In the genomic region with DNA sequence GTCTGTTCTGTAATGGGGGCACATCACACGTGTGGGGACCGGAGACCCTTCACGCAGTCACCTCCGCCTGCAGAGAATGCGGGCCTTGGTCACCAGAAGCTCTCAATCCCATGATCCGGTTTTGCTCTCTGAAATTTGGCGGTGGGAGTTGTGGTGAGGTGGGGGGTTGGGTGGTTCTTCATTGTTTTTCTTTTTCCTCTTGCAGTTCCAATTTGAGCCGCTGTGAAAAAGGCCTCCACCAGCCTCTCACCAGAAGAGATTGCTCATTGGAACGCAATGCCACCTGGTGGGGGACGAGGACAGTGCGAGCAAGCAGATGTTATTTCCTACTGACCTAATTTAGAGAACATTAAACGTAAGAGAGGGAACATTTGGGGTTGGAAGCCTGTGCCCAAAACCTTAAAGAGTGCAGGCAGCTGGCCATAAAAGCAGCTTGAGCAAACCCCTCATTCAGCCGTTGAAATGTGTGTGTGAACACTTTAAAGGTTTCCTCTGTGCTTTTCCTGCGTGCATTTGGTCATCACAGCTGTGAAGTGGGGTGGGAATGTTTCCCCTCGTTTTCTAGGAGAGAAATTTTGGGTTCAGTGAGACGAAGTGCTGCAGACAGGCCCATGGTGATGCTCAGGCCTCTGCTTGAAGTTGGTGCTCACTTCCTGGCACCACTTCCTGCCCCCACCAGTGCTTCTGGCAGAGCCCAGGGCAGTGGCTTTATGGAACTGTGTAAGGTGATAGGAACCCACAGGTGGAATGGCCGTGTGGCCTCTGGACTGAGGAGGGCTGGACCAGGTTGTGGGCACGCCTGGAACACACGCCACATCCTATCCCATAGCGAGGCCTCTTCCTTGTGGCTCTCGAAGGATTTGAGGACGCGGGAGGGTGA, we compare ENCODE assay signal across 8 cellular contexts.
DNase-seq lines count a peak whose midpoint lies in the region; ATAC-seq and TF ChIP-seq lines count a peak whose summit lies in the region.

No MANE protein-coding gene starts in this region.

- H3K79me2 ChIP-seq in SU-DHL-6 (ENCODE audit: insufficient read depth, low read length) = no peaks in the 10 kb centered on the region

- peaks cover 39% of the 10 kb centered on the region for H3K4me1 Mint-ChIP-seq in activated naive CD8-positive, alpha-beta T cell treated with anti-CD3 and anti-CD28 coated beads, Interleukin-2, amount 50 U/mL, for 24 hours

- no peaks in the 10 kb centered on the region for H3F3A ChIP-seq in SU-DHL-6 (ENCODE audit: insufficient read depth)

- peak overlapping the region; percentile 50 for H3K4me3 Mint-ChIP-seq in activated naive CD8-positive, alpha-beta T cell treated with anti-CD3 and anti-CD28 coated beads, Interleukin-2, amount 50 U/mL, for 24 hours

- H3K36me3 Mint-ChIP-seq in activated naive CD8-positive, alpha-beta T cell treated with anti-CD3 and anti-CD28 coated beads, Interleukin-2, amount 50 U/mL, for 24 hours (ENCODE audit: low read depth) = peaks cover 18% of the 10 kb centered on the region

- no peak overlapping the region for H3K9ac ChIP-seq in SU-DHL-6 (ENCODE audit: low read length)

- H3K36me3 ChIP-seq in SU-DHL-6 (ENCODE audit: low read length) = no peaks in the 10 kb centered on the region
- no peaks in the 10 kb centered on the region for H3K36me3 ChIP-seq in prostate gland

- H3K4me3 ChIP-seq in SU-DHL-6 (ENCODE audit: insufficient read depth, low read length, poor library complexity, severe bottlenecking) (no peak overlapping the region), prostate gland (no peak overlapping the region)

- WGBS in prostate gland = 36% methylated on average over 23 of the region's 23 CpGs

- no peaks in the 10 kb centered on the region for H3K27me3 Mint-ChIP-seq in activated naive CD8-positive, alpha-beta T cell treated with anti-CD3 and anti-CD28 coated beads, Interleukin-2, amount 50 U/mL, for 24 hours

- peak; percentile 97 for TF ChIP-seq CTCF in GM10266 (IDR thresholded peaks at IDR 0.05; ENCODE audit: control insufficient read depth, insufficient read depth, low read depth, missing control alignments)
- peak; percentile 100 for TF ChIP-seq CTCF in SU-DHL-6 (IDR thresholded peaks at IDR 0.05; ENCODE audit: insufficient read depth, low read length, poor library complexity, severe bottlenecking)
- peak; percentile 87 to 99 (median 98) for TF ChIP-seq CTCF in prostate gland (IDR thresholded peaks at IDR 0.05)

- no peaks in the 10 kb centered on the region for H3K9me2 ChIP-seq in SU-DHL-6 (replicated peaks; ENCODE audit: insufficient read depth, low read length)

- H4K20me1 ChIP-seq in SU-DHL-6 (ENCODE audit: low read depth, low read length) = no peaks in the 10 kb centered on the region

- no peaks in the 10 kb centered on the region for H3K9me3 Mint-ChIP-seq in activated naive CD8-positive, alpha-beta T cell treated with anti-CD3 and anti-CD28 coated beads, Interleukin-2, amount 50 U/mL, for 24 hours

- no peak overlapping the region for H2AFZ ChIP-seq in SU-DHL-6 (ENCODE audit: low read depth, low read length, severe bottlenecking)

- H3K27ac Mint-ChIP-seq in activated naive CD8-positive, alpha-beta T cell treated with anti-CD3 and anti-CD28 coated beads, Interleukin-2, amount 50 U/mL, for 24 hours = peak overlapping the region; percentile 76

- ATAC-seq in activated naive CD8-positive, alpha-beta T cell treated with anti-CD3 and anti-CD28 coated beads, Interleukin-2, amount 50 U/mL, for 24 hours = peak; percentile 75

- TF ChIP-seq POLR2A in prostate gland (IDR thresholded peaks at IDR 0.05) = no peak

- no peak overlapping the region for H3K27ac ChIP-seq in SU-DHL-6 (ENCODE audit: low read depth, low read length)
- H3K27ac ChIP-seq in prostate gland = no peak overlapping the region

- H3K9me3 ChIP-seq in SU-DHL-6 (ENCODE audit: insufficient read depth, low read length) (no peaks in the 10 kb centered on the region), prostate gland (no peaks in the 10 kb centered on the region)

- no peaks in the 10 kb centered on the region for H3K27me3 ChIP-seq in SU-DHL-6 (ENCODE audit: low read length)
- H3K27me3 ChIP-seq in prostate gland (replicated peaks; ENCODE audit: insufficient read depth) = no peaks in the 10 kb centered on the region

- H3K4me1 ChIP-seq in prostate gland (replicated peaks) = no peaks in the 10 kb centered on the region

- intact Hi-C loops in cardiac septum (cut with DNase I) (loop anchor here (1.0 to 10.0 kb wide), 4 partner anchors 128 to 400 kb away; partner anchors contain the start of genes PIGN and RELCH), prostate gland (cut with DNase I) (loop anchor here (2.0 to 10.0 kb wide), 5 partner anchors 62 to 400 kb away; partner anchors contain the start of genes PIGN, RELCH and ZCCHC2)

- POLR2A ChIA-PET in HEK293T (lab: Yijun Ruan, JAX) = no interaction called here

- CTCF ChIA-PET in HEK293T (lab: Yijun Ruan, JAX) = interaction anchor here (0.6 to 1.6 kb wide), 7 partner anchors 17 to 553 kb away, joined by 3 to 7 read pairs (median 3); no protein-coding TSS in a partner anchor

- DNase-seq in GM10266 (ENCODE audit: extremely low spot score) (peak; percentile 80), HEK293T (ENCODE audit: extremely low spot score) (peak; percentile 73), MV-4-11 (lab: John Stamatoyannopoulos, UW) (peak; percentile 80), cardiac septum (ENCODE audit: low spot score) (peak; percentile 90), prostate gland (ENCODE audit: low spot score) (peak; percentile 84), ureter (ENCODE audit: low spot score) (peak; percentile 90)
- peak; percentile 82 for DNase-seq in activated naive CD8-positive, alpha-beta T cell treated with anti-CD3 and anti-CD28 coated beads, Interleukin-2, amount 50 U/mL, for 24 hours

- H3K4me2 ChIP-seq in SU-DHL-6 (ENCODE audit: low read depth, low read length, poor library complexity, severe bottlenecking) = no peak overlapping the region

TF ChIP-seq in HEK293T, 16 proteins besides CTCF, POLR2A, EP300 and RAD21:
- TF ChIP-seq TARDBP (IDR thresholded peaks at IDR 0.05) (no peak), PKNOX1 (IDR thresholded peaks at IDR 0.05) (no peak), ELF4 (IDR thresholded peaks at IDR 0.05) (no peak), FOXA1 (IDR thresholded peaks at IDR 0.05) (no peak), ZNF384 (IDR thresholded peaks at IDR 0.05) (no peak), ARNT (IDR thresholded peaks at IDR 0.05) (no peak), FOXK2 (IDR thresholded peaks at IDR 0.05) (no peak), FOXM1 (IDR thresholded peaks at IDR 0.05; ENCODE audit: borderline replicate concordance) (no peak), SUZ12 (IDR thresholded peaks at IDR 0.05) (no peak), BHLHE40 (IDR thresholded peaks at IDR 0.05; ENCODE audit: borderline replicate concordance) (no peak), CTBP1 (IDR thresholded peaks at IDR 0.05; ENCODE audit: borderline replicate concordance) (no peak), SP1 (IDR thresholded peaks at IDR 0.05) (no peak), NFRKB (IDR thresholded peaks at IDR 0.05) (no peak), LEF1 (IDR thresholded peaks at IDR 0.05; ENCODE audit: borderline replicate concordance) (no peak), HDGF (IDR thresholded peaks at IDR 0.05; ENCODE audit: borderline replicate concordance) (no peak), L3MBTL2 (conservative IDR thresholded peaks at IDR 0.05) (no peak)
TF ChIP-seq in HEK293T: peak in this region for 0.
